Comparison of ENCODE assay signal across 28 cellular contexts in the genomic region with DNA sequence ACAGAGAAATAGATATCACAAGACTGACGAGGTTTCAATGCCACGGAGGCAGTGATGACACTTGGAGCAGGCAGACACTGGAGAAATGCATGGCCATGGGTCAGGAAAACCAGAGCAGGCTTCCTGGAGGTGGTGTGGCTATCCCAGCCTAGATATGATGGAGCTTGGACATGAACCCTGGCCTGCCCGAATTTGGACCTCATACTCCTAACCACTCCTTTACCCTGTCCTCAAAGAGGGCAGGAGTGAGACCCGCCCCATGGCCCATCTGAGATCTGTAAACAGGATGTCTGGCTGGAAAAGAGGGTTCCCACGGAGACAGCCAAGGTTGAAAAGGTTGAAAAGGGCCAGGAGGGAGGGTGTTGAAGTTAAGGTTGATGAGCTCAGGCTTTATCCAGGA. TPM values are rescaled to one million over a fixed set of nuclear protein-coding genes. Genes with fewer than 3 reads are reported as not detected.
"Had no signal": no experiment of that assay in that cellular context is flagged by ENCODE, and none has a peak within 500 bp of the region (broad histone marks: within the 10 kb centered on the region; RNA-seq: fewer than 3 reads in every experiment).

No MANE protein-coding gene starts in this region.

- DNase-seq: activated CD4-positive, alpha-beta T cell treated with anti-CD3 and anti-CD28 coated beads, Interleukin-2, amount 10 ng/mL, durations not matched to agents 7 days and 5 days; activated CD8-positive, alpha-beta T cell treated with anti-CD3 and anti-CD28 coated beads, Interleukin-2, amount 10 ng/mL, durations not matched to agents 7 days and 5 days; central memory CD4-positive, alpha-beta T cell; effector memory CD4-positive, alpha-beta T cell; glutamatergic neuron; hypothalamus; left ventricle myocardium inferior; mammary epithelial cell; midbrain; natural killer cell; stimulated activated CD4-positive, alpha-beta T cell treated with anti-CD3 and anti-CD28 coated beads, Interleukin-4, amount 100 ng/mL, for 1 hour; stimulated activated naive CD4-positive, alpha-beta T cell; substantia nigra; thyroid gland had no signal

- H3K27ac ChIP-seq: ascending aorta, left ventricle myocardium inferior, prostate gland, thyroid gland, VCaP had no signal

- FAIRE-seq: colon, endothelial cell of umbilical vein, frontal cortex had no signal

- ATAC-seq: activated CD4-positive, CD25-positive, alpha-beta regulatory T cell treated with anti-CD3 and anti-CD28 coated beads, Interleukin-2, amount 50 U/mL, for 24 hours; activated CD8-positive, alpha-beta T cell treated with anti-CD3 and anti-CD28 coated beads, Interleukin-2, amount 10 ng/mL, durations not matched to agents 7 days and 5 days; activated naive CD4-positive, alpha-beta T cell treated with anti-CD3 and anti-CD28 coated beads, Interleukin-2, amount 50 U/mL, for 72 hours; esophagus mucosa; natural killer cell had no signal

- H3K27me3 ChIP-seq: ascending aorta, thyroid gland had no signal

- H3K27ac Mint-ChIP-seq: activated CD4-positive, alpha-beta T cell treated with anti-CD3 and anti-CD28 coated beads, Interleukin-2, amount 10 ng/mL, durations not matched to agents 7 days and 5 days; activated CD8-positive, alpha-beta T cell treated with anti-CD3 and anti-CD28 coated beads, Interleukin-2, amount 10 ng/mL, durations not matched to agents 7 days and 5 days; activated naive CD4-positive, alpha-beta T cell treated with anti-CD3 and anti-CD28 coated beads, Interleukin-2, amount 50 U/mL, for 72 hours; activated T-helper 1 cell treated with anti-CD3 and anti-CD28 coated beads, Interleukin-12 subunit alpha, Interleukin-12 subunit beta, Interleukin-2, Interleukin-4 antibody, amounts not matched to agents 30 ng/mL and 10 ng/mL and 1 ng/mL, durations not matched to agents 14 hours and 24 hours and 36 hours; natural killer cell; T-helper 2 cell treated with Interferon-gamma antibody and Interleukin-4, amounts not matched to agents 5 μg/mL and 100 μg/mL, for 36 hours had no signal

- H3K4me3 Mint-ChIP-seq: activated CD4-positive, alpha-beta T cell treated with anti-CD3 and anti-CD28 coated beads, Interleukin-2, amount 10 ng/mL, durations not matched to agents 7 days and 5 days; activated CD8-positive, alpha-beta T cell treated with anti-CD3 and anti-CD28 coated beads, Interleukin-2, amount 10 ng/mL, durations not matched to agents 7 days and 5 days; activated T-helper 1 cell treated with anti-CD3 and anti-CD28 coated beads, Interleukin-12 subunit alpha, Interleukin-12 subunit beta, Interleukin-2, Interleukin-4 antibody, amounts not matched to agents 30 ng/mL and 10 ng/mL and 1 ng/mL, durations not matched to agents 14 hours and 24 hours and 36 hours; natural killer cell; T-helper 2 cell treated with Interferon-gamma antibody and Interleukin-4, amounts not matched to agents 5 μg/mL and 100 μg/mL, for 36 hours had no signal

- H3K36me3 ChIP-seq: ascending aorta, prostate gland, thyroid gland had no signal

- H3K9me3 ChIP-seq: prostate gland, thyroid gland had no signal

- H3K4me1 ChIP-seq: prostate gland had no signal

- H3K4me3 ChIP-seq: ascending aorta, left ventricle myocardium inferior, prostate gland, thyroid gland had no signal

RNA-seq across cellular contexts. Expression of a gene that starts 31.0 kb away (rescaled TPM):
- total RNA-seq: activated CD4-positive, alpha-beta T cell treated with anti-CD3 and anti-CD28 coated beads, Interleukin-2, amount 10 ng/mL, durations not matched to agents 7 days and 5 days; activated CD8-positive, alpha-beta T cell treated with anti-CD3 and anti-CD28 coated beads, Interleukin-2, amount 10 ng/mL, durations not matched to agents 7 days and 5 days; activated naive CD4-positive, alpha-beta T cell treated with anti-CD3 and anti-CD28 coated beads, Interleukin-2, amount 50 U/mL, for 72 hours; activated T-helper 1 cell treated with anti-CD3 and anti-CD28 coated beads, Interleukin-12 subunit alpha, Interleukin-12 subunit beta, Interleukin-2, Interleukin-4 antibody, amounts not matched to agents 30 ng/mL and 10 ng/mL and 1 ng/mL, durations not matched to agents 14 hours and 24 hours and 36 hours; ascending aorta; dermis microvascular lymphatic vessel endothelial cell; endothelial cell of umbilical vein; esophagus mucosa; frontal cortex; mammary epithelial cell; natural killer cell; osteocyte; thyroid gland; ureter had no signal
- polyA plus RNA-seq: endothelial cell of umbilical vein, mammary epithelial cell had no signal

RNA-seq across cellular contexts. Expression of a gene that starts 49.4 kb away (rescaled TPM):
- total RNA-seq: activated CD4-positive, alpha-beta T cell treated with anti-CD3 and anti-CD28 coated beads, Interleukin-2, amount 10 ng/mL, durations not matched to agents 7 days and 5 days; activated CD8-positive, alpha-beta T cell treated with anti-CD3 and anti-CD28 coated beads, Interleukin-2, amount 10 ng/mL, durations not matched to agents 7 days and 5 days; activated naive CD4-positive, alpha-beta T cell treated with anti-CD3 and anti-CD28 coated beads, Interleukin-2, amount 50 U/mL, for 72 hours; activated T-helper 1 cell treated with anti-CD3 and anti-CD28 coated beads, Interleukin-12 subunit alpha, Interleukin-12 subunit beta, Interleukin-2, Interleukin-4 antibody, amounts not matched to agents 30 ng/mL and 10 ng/mL and 1 ng/mL, durations not matched to agents 14 hours and 24 hours and 36 hours; ascending aorta; endothelial cell of umbilical vein; frontal cortex; natural killer cell had no signal
- polyA plus RNA-seq: endothelial cell of umbilical vein, mammary epithelial cell had no signal
